In genomic region chrX:83934220-83934619, GRCh38 we compare ENCODE assay signal across 18 cellular contexts.
A peak's percentile ranks its signal among the peaks of the same experiment; 100 is the strongest.
DNase-seq lines count a peak whose midpoint lies in the region; ATAC-seq, FAIRE-seq and TF ChIP-seq lines count a peak whose summit lies in the region.
"Had no signal": no experiment of that assay in that cellular context is flagged by ENCODE, and none has a peak within 500 bp of the region (broad histone marks: within the 10 kb centered on the region; RNA-seq: fewer than 3 reads in every experiment).

No MANE protein-coding gene starts in this region.

- no peaks in the 10 kb centered on the region for H3K36me3 ChIP-seq in GM23338 (ENCODE audit: insufficient read depth)
- no peaks in the 10 kb centered on the region for H3K36me3 ChIP-seq in PC-3 (ENCODE audit: low read depth, low read length)
- no peaks in the 10 kb centered on the region for H3K36me3 ChIP-seq in hepatocyte (replicated peaks; ENCODE audit: insufficient read depth, low read depth)
- no peaks in the 10 kb centered on the region for H3K36me3 ChIP-seq in left lung
- H3K36me3 ChIP-seq: SJCRH30 had no signal

- H3K79me2 ChIP-seq in GM23338 (replicated peaks; ENCODE audit: insufficient read depth): no peaks in the 10 kb centered on the region
- H3K79me2 ChIP-seq in PC-3 (ENCODE audit: low read length): no peaks in the 10 kb centered on the region
- H3K79me2 ChIP-seq in hepatocyte: no peaks in the 10 kb centered on the region
- H3K79me2 ChIP-seq: parathyroid adenoma had no signal

- H3K4me2 ChIP-seq in GM23338 (no peak overlapping the region), PC-3 (ENCODE audit: low read length) (no peak overlapping the region), hepatocyte (no peak overlapping the region)

- H3K9me3 Mint-ChIP-seq in GM23338: no peaks in the 10 kb centered on the region
- H3K9me3 Mint-ChIP-seq: activated T-helper 17 cell treated with anti-CD3 and anti-CD28 coated beads, Interleukin-2, amount 50 U/mL, for 72 hours; HFFc6 had no signal

- H3K4me1 ChIP-seq in GM23338 (ENCODE audit: insufficient read depth) (no peaks in the 10 kb centered on the region), PC-3 (ENCODE audit: insufficient read depth, low read length) (no peaks in the 10 kb centered on the region), hepatocyte (ENCODE audit: insufficient read depth) (no peaks in the 10 kb centered on the region), left lung (no peaks in the 10 kb centered on the region)
- H3K4me1 ChIP-seq: parathyroid adenoma, SJCRH30 had no signal

- peak; percentile 74 for FAIRE-seq in A204.1 (lab: Jason Lieb, UNC)
- FAIRE-seq: bronchial epithelial cell had no signal

- POLR2A ChIA-PET in PC-3 (lab: Charles Lee; ENCODE audit: unreplicated experiment): no interaction called here

- H3K4me3 Mint-ChIP-seq in GM23338: no peak overlapping the region
- H3K4me3 Mint-ChIP-seq: activated CD8-positive, alpha-beta memory T cell treated with anti-CD3 and anti-CD28 coated beads, Interleukin-2, amount 10 ng/mL, durations not matched to agents 7 days and 5 days; activated T-helper 17 cell treated with anti-CD3 and anti-CD28 coated beads, Interleukin-2, amount 50 U/mL, for 72 hours; HFFc6 had no signal

- no peak overlapping the region for H3K9ac ChIP-seq in PC-3 (ENCODE audit: low read length)
- H3K9ac ChIP-seq: parathyroid adenoma had no signal

- WGBS in hepatocyte (ENCODE audit: low lambda C conversion rate, missing lambda C conversion rate): 61% methylated on average over 2 of the region's 2 CpGs

- no TSS peak for BruUV-seq in PC-3 (replicated peaks; lab: Mats Ljungman, UMichigan)

- H2AFZ ChIP-seq in GM23338 (no peak overlapping the region), PC-3 (ENCODE audit: low read length) (no peak overlapping the region), hepatocyte (no peak overlapping the region)
- H2AFZ ChIP-seq: parathyroid adenoma had no signal

- ATAC-seq in GM23338: no peak
- ATAC-seq in PC-3: peak; percentile 74
- ATAC-seq in GM19035 (IDR thresholded peaks at IDR 0.05; ENCODE audit: unreplicated experiment): no peak
- ATAC-seq in left lung: no peak
- ATAC-seq in HG03280 (IDR thresholded peaks at IDR 0.05; ENCODE audit: unreplicated experiment): no peak
- ATAC-seq: activated CD8-positive, alpha-beta memory T cell treated with anti-CD3 and anti-CD28 coated beads, Interleukin-2, amount 10 ng/mL, durations not matched to agents 7 days and 5 days; activated T-helper 17 cell treated with anti-CD3 and anti-CD28 coated beads, Interleukin-2, amount 50 U/mL, for 72 hours had no signal

- H3K9me2 ChIP-seq in GM23338 (ENCODE audit: insufficient read depth) (no peaks in the 10 kb centered on the region), PC-3 (replicated peaks; ENCODE audit: low read length) (no peaks in the 10 kb centered on the region), hepatocyte (replicated peaks; ENCODE audit: insufficient read depth) (no peaks in the 10 kb centered on the region)

- H3K27ac ChIP-seq in GM23338 (ENCODE audit: low read depth): no peak overlapping the region
- no peak overlapping the region for H3K27ac ChIP-seq in PC-3 (ENCODE audit: low read length)
- H3K27ac ChIP-seq in hepatocyte: no peak overlapping the region
- H3K27ac ChIP-seq in left lung: no peak overlapping the region
- H3K27ac ChIP-seq: parathyroid adenoma, SJCRH30 had no signal

- H3K27me3 ChIP-seq in GM23338 (ENCODE audit: insufficient read depth): no peaks in the 10 kb centered on the region
- no peaks in the 10 kb centered on the region for H3K27me3 ChIP-seq in PC-3 (ENCODE audit: low read length)
- H3K27me3 ChIP-seq in hepatocyte: no peaks in the 10 kb centered on the region
- no peaks in the 10 kb centered on the region for H3K27me3 ChIP-seq in left lung
- H3K27me3 ChIP-seq: SJCRH30 had no signal

- no peaks in the 10 kb centered on the region for H3F3A ChIP-seq in GM23338 (replicated peaks; ENCODE audit: low read depth)
- H3F3A ChIP-seq in PC-3 (ENCODE audit: low read length, unreplicated experiment): no peaks in the 10 kb centered on the region

- intact Hi-C loops in PC-3 (cut with micrococcal nuclease): loop anchor here (1.0 to 5.0 kb wide), 3 partner anchors 87 to 465 kb away; no protein-coding TSS in a partner anchor
- intact Hi-C loops in left lung (cut with DNase I): no loop called here

- peak; percentile 6 for DNase-seq in GM23338 (ENCODE audit: low spot score)
- peak; percentile 42 for DNase-seq in PC-3
- no peak for DNase-seq in hepatocyte (ENCODE audit: low spot score)
- no peak for DNase-seq in left lung
- DNase-seq in SKM-1 (lab: John Stamatoyannopoulos, UW; ENCODE audit: unreplicated experiment): no peak
- DNase-seq: activated CD4-positive, alpha-beta T cell treated with anti-CD3 and anti-CD28 coated beads for 4 hours; activated CD8-positive, alpha-beta memory T cell treated with anti-CD3 and anti-CD28 coated beads, Interleukin-2, amount 10 ng/mL, durations not matched to agents 7 days and 5 days; glutamatergic neuron; HFFc6; NCI-H1417 treated with DMSO at 0.1 percent for 48 hours; stimulated activated CD4-positive, alpha-beta T cell treated with anti-CD3 and anti-CD28 coated beads, Interleukin-4, amount 100 ng/mL, for 1 hour had no signal

- H3K4me3 ChIP-seq in GM23338 (no peak overlapping the region), PC-3 (ENCODE audit: low read length) (no peak overlapping the region), hepatocyte (no peak overlapping the region), left lung (no peak overlapping the region)
- H3K4me3 ChIP-seq: SJCRH30 had no signal

- H3K27ac Mint-ChIP-seq in GM23338: no peak overlapping the region
- H3K27ac Mint-ChIP-seq: activated CD8-positive, alpha-beta memory T cell treated with anti-CD3 and anti-CD28 coated beads, Interleukin-2, amount 10 ng/mL, durations not matched to agents 7 days and 5 days; activated T-helper 17 cell treated with anti-CD3 and anti-CD28 coated beads, Interleukin-2, amount 50 U/mL, for 72 hours; HFFc6 had no signal

- no peaks in the 10 kb centered on the region for H3K36me3 Mint-ChIP-seq in GM23338 (ENCODE audit: low read depth)
- H3K36me3 Mint-ChIP-seq: activated CD8-positive, alpha-beta memory T cell treated with anti-CD3 and anti-CD28 coated beads, Interleukin-2, amount 10 ng/mL, durations not matched to agents 7 days and 5 days had no signal

- no peaks in the 10 kb centered on the region for H3K4me1 Mint-ChIP-seq in GM23338
- H3K4me1 Mint-ChIP-seq: activated CD8-positive, alpha-beta memory T cell treated with anti-CD3 and anti-CD28 coated beads, Interleukin-2, amount 10 ng/mL, durations not matched to agents 7 days and 5 days; activated T-helper 17 cell treated with anti-CD3 and anti-CD28 coated beads, Interleukin-2, amount 50 U/mL, for 72 hours had no signal

- no peaks in the 10 kb centered on the region for H3K27me3 Mint-ChIP-seq in GM23338 (ENCODE audit: insufficient read depth, low read depth, poor library complexity)
- H3K27me3 Mint-ChIP-seq: activated CD8-positive, alpha-beta memory T cell treated with anti-CD3 and anti-CD28 coated beads, Interleukin-2, amount 10 ng/mL, durations not matched to agents 7 days and 5 days; activated T-helper 17 cell treated with anti-CD3 and anti-CD28 coated beads, Interleukin-2, amount 50 U/mL, for 72 hours had no signal

- CTCF ChIA-PET in PC-3 (lab: Charles Lee): no interaction called here

- TF ChIP-seq CTCF in GM23338 (conservative IDR thresholded peaks at IDR 0.05; ENCODE audit: low read depth in 2 of 2): peak; percentile 36 to 39; a peak in 3 of 4 replicates
- peak; percentile 52; the same call in 1 of the 2 replicates for TF ChIP-seq CTCF in PC-3 (conservative IDR thresholded peaks at IDR 0.05; ENCODE audit: low read depth, low read length)
- peak; percentile 30 for TF ChIP-seq CTCF in hepatocyte (IDR thresholded peaks at IDR 0.05; ENCODE audit: poor library complexity)
- no peak for TF ChIP-seq CTCF in left lung (IDR thresholded peaks at IDR 0.05)

- H4K20me1 ChIP-seq in GM23338 (replicated peaks; ENCODE audit: insufficient read depth) (no peaks in the 10 kb centered on the region), PC-3 (ENCODE audit: low read length) (no peaks in the 10 kb centered on the region), hepatocyte (ENCODE audit: insufficient read depth, poor library complexity, severe bottlenecking) (no peaks in the 10 kb centered on the region)

- H3K9me3 ChIP-seq in PC-3 (ENCODE audit: low read length): no peaks in the 10 kb centered on the region
- no peaks in the 10 kb centered on the region for H3K9me3 ChIP-seq in hepatocyte (ENCODE audit: low read depth)
- no peaks in the 10 kb centered on the region for H3K9me3 ChIP-seq in left lung
- H3K9me3 ChIP-seq: SJCRH30 had no signal

TF ChIP-seq in GM23338, 12 proteins besides CTCF, POLR2A, EP300 and RAD21 (continues in another document):
- no peak for TF ChIP-seq CREB1 (CRISPR knock-in tag; IDR thresholded peaks at IDR 0.05; ENCODE audit: low read depth)
- no peak for TF ChIP-seq REST (IDR thresholded peaks at IDR 0.05; ENCODE audit: unreplicated experiment)
- no peak for TF ChIP-seq NANOG (IDR thresholded peaks at IDR 0.05; ENCODE audit: borderline replicate concordance)

Comparison
In these comparisons a context has a peak if more than half of its experiments do, and no peak if none do; other contexts are left out.
1. DNase-seq: peak in GM23338 (single experiment) and PC-3 (single experiment); none in hepatocyte (single experiment), left lung (0 of 2) and SKM-1 (single experiment).
2. CTCF ChIP-seq: peak in GM23338 (2 of 2), PC-3 (single experiment) and hepatocyte (single experiment); none in left lung (0 of 2).